27 cellular contexts compared by ENCODE assay signal in the genomic region with DNA sequence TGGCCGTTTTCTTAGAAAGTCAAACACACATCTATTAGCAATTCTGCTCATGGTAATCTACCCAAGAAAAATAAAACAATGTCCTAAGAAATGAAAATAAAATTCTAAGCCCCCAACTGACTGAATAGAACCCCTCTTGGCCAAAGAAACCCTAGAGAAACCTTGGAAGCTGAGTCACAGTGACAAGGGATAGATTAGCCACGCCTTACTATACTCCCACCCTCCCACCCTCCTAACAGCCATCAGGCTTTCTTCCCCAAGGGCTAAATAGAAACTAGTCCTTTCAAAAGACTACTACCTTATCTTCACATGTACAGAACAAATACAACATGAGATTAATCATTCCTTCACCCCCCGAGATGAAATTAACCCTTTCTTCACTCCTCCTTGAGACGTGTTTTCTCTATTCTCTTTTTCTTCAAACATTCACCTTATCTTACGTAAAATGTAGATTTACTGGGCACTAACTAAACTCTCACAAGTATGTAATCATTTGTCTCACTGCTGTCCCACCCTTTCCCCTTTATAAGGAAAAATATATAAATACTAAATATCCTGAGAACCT.
"Had no signal": no experiment of that assay in that cellular context is flagged by ENCODE, and none has a peak within 500 bp of the region (broad histone marks: within the 10 kb centered on the region; RNA-seq: fewer than 3 reads in every experiment).

No MANE protein-coding gene starts in this region.

- H3K9me3 ChIP-seq: suprapubic skin, testis, thoracic aorta, thyroid gland, transverse colon, upper lobe of right lung, uterus, vagina had no signal

- H3K27me3 ChIP-seq: stomach, suprapubic skin, testis, thyroid gland, tibial artery, tibial nerve, transverse colon, upper lobe of left lung, upper lobe of right lung, uterus, vagina had no signal

- FAIRE-seq: urothelium cell line had no signal

- H3K4me3 ChIP-seq: stomach, suprapubic skin, testis, thoracic aorta, thyroid gland, tibial artery, tibial nerve, transverse colon, upper lobe of left lung, upper lobe of right lung, uterus, vagina had no signal

- H3K4me1 ChIP-seq: stomach, suprapubic skin, testis, thyroid gland, tibial artery, tibial nerve, transverse colon, upper lobe of left lung, upper lobe of right lung, uterus, vagina had no signal

- H3K27ac ChIP-seq: stomach, suprapubic skin, testis, thoracic aorta, thyroid gland, tibial artery, tibial nerve, transverse colon, upper lobe of left lung, upper lobe of right lung, uterus, vagina had no signal

- DNase-seq: stimulated activated CD4-positive, alpha-beta T cell treated with anti-CD3 and anti-CD28 coated beads, Interleukin-2, amount 100 ng/mL, for 48 hours; stimulated activated CD4-positive, alpha-beta T cell treated with anti-CD3 and anti-CD28 coated beads, Interleukin-4, amount 100 ng/mL, for 1 hour; stimulated activated CD4-positive, alpha-beta T cell treated with anti-CD3 and anti-CD28 coated beads, Interleukin-4, amount 100 ng/mL, for 24 hours; stimulated activated CD4-positive, alpha-beta T cell treated with anti-CD3 and anti-CD28 coated beads, Interleukin-4, amount 100 ng/mL, for 4 hours; stimulated activated CD8-positive, alpha-beta memory T cell treated with anti-CD3 and anti-CD28 coated beads, Interleukin-4, amount 100 ng/mL, for 48 hours; stimulated activated naive B cell treated with anti-CD40 and anti-IgM and Interleukin-4, amounts not matched to agents 10 μg/mL and 1 μg/mL and 100 μg/mL, for 72 hours; stimulated activated naive CD4-positive, alpha-beta T cell; stimulated activated naive CD4-positive, alpha-beta T cell treated with Interleukin-2 at 50 U/mL for 16 hours; stimulated activated naive CD8-positive, alpha-beta T cell treated with anti-CD3 and anti-CD28 coated beads, Interleukin-15, amount 100 ng/mL, for 72 hours; stimulated activated naive CD8-positive, alpha-beta T cell treated with anti-CD3 and anti-CD28 coated beads, Interleukin-15, Interleukin-2, amounts not matched to agents 100 U/mL and 50 U/mL, for 24 hours; stomach; substantia nigra; testis; thyroid gland; tibial artery; transverse colon; trophoblast cell; upper lobe of left lung; upper lobe of right lung; uterus had no signal

- H3K36me3 ChIP-seq: stomach, suprapubic skin, thoracic aorta, thyroid gland, tibial artery, tibial nerve, transverse colon, upper lobe of left lung, upper lobe of right lung, uterus, vagina had no signal

- ATAC-seq: stimulated activated effector memory CD8-positive, alpha-beta T cell treated with anti-CD3 and anti-CD28 coated beads, Interleukin-12 subunit alpha, Interleukin-12 subunit beta, amount 100 ng/mL, for 72 hours; stimulated activated memory B cell treated with anti-CD40 and anti-IgM and Interleukin-4, amounts not matched to agents 10 μg/mL and 1 μg/mL and 100 μg/mL, for 72 hours; stimulated activated naive B cell treated with anti-CD40 and anti-IgM and Interleukin-4, amounts not matched to agents 10 μg/mL and 1 μg/mL and 100 μg/mL, for 72 hours; stimulated activated naive CD8-positive, alpha-beta T cell treated with anti-CD3 and anti-CD28 coated beads, Interleukin-15, amount 100 ng/mL, for 72 hours; stimulated activated naive CD8-positive, alpha-beta T cell treated with anti-CD3 and anti-CD28 coated beads, Interleukin-15, Interleukin-2, amounts not matched to agents 100 U/mL and 50 U/mL, for 24 hours; upper lobe of right lung had no signal
